In the genomic region with DNA sequence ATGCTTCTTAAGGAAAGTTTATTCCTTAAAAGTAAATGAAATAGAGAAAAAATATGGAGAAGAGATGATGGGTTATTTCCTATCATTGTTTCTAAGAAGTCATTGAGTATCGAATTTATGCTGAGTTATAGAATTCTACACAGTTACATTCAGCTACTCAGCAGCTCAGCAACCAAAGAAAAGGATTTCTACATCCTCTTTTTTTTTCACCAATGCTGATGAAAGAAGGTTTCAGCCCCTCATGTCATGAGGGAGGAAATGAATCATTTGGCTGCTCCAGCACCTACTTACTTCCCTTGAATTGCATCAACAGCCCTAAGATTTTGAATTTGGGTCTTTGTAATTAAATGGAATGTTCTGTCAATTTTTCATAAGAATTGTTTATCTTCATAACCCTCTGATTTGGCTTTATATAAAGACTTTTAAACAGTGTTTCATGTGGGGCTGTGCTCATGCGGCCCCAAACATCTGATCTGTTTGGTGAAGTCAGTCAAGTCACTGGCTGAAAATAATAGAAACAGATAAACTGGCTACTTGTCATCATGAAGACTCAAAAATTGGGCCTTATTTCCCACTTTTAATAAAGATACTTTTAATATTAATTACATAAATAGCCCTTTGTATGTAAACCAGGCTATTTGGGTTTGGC, we compare ENCODE assay signal across 8 cellular contexts. TPM values are rescaled to one million over a fixed set of nuclear protein-coding genes. Genes with fewer than 3 reads are reported as not detected.
DNase-seq lines count a peak whose midpoint lies in the region; ATAC-seq and TF ChIP-seq lines count a peak whose summit lies in the region.

No MANE protein-coding gene starts in this region.

- H3K27me3 ChIP-seq in GM06990 (replicated peaks; ENCODE audit: control insufficient read depth, insufficient read depth, low read length) (no peaks in the 10 kb centered on the region), MG63 (no peaks in the 10 kb centered on the region)
- H3K27me3 ChIP-seq in CD8-positive, alpha-beta memory T cell (ENCODE audit: insufficient read depth, low read length, poor library complexity, severe bottlenecking) = no peaks in the 10 kb centered on the region
- no peaks in the 10 kb centered on the region for H3K27me3 ChIP-seq in effector memory CD4-positive, alpha-beta T cell (replicated peaks; ENCODE audit: control insufficient read depth, insufficient read depth, low read length, poor library complexity, severe bottlenecking)

- H3K27ac ChIP-seq in epithelial cell of prostate = peak overlapping the region; percentile 83
- H3K27ac ChIP-seq in CD8-positive, alpha-beta memory T cell (ENCODE audit: low read depth, low read length) = no peak overlapping the region
- H3K27ac ChIP-seq in effector memory CD4-positive, alpha-beta T cell (ENCODE audit: insufficient read depth, low read length, poor library complexity, severe bottlenecking) = no peak overlapping the region

- H3K36me3 Mint-ChIP-seq in CD8-positive, alpha-beta memory T cell = no peaks in the 10 kb centered on the region

- peak; percentile 85 for ATAC-seq in GM21737 (IDR thresholded peaks at IDR 0.05; ENCODE audit: unreplicated experiment)
- ATAC-seq in stimulated activated naive CD8-positive, alpha-beta T cell treated with anti-CD3 and anti-CD28 coated beads, Interleukin-15, amount 100 ng/mL, for 72 hours = peak; percentile 93

- H3K36me3 ChIP-seq in GM06990 (ENCODE audit: control insufficient read depth, insufficient read depth, low read length) (no peaks in the 10 kb centered on the region), MG63 (no peaks in the 10 kb centered on the region)
- no peaks in the 10 kb centered on the region for H3K36me3 ChIP-seq in CD8-positive, alpha-beta memory T cell (ENCODE audit: insufficient read depth, low read length)
- no peaks in the 10 kb centered on the region for H3K36me3 ChIP-seq in effector memory CD4-positive, alpha-beta T cell (ENCODE audit: control insufficient read depth, insufficient read depth, low read length)

- no peaks in the 10 kb centered on the region for H3K4me1 ChIP-seq in CD8-positive, alpha-beta memory T cell (ENCODE audit: insufficient read depth, low read length)
- H3K4me1 ChIP-seq in effector memory CD4-positive, alpha-beta T cell (ENCODE audit: control insufficient read depth, insufficient read depth, low read length, poor library complexity, severe bottlenecking) = no peaks in the 10 kb centered on the region

- DNase-seq in GM06990 (ENCODE audit: extremely low read depth, insufficient read length) (peak; percentile 31), MG63 (peak; percentile 48), epithelial cell of prostate (ENCODE audit: low read depth, low spot score) (no peak), middle frontal gyrus (ENCODE audit: extremely low spot score, low spot score) (no peak)
- DNase-seq in stimulated activated naive CD8-positive, alpha-beta T cell treated with anti-CD3 and anti-CD28 coated beads, Interleukin-15, amount 100 ng/mL, for 72 hours = peak in 1 of 2 donors; percentile 16
- DNase-seq in CD8-positive, alpha-beta memory T cell = no peak
- no peak for DNase-seq in effector memory CD4-positive, alpha-beta T cell

- CTCF ChIA-PET in CD8-positive, alpha-beta memory T cell (lab: Charles Lee) = no interaction called here

- no peak for TF ChIP-seq CTCF in GM06990 (IDR thresholded peaks at IDR 0.05; ENCODE audit: insufficient read depth, low read length, poor library complexity, severe bottlenecking)

- peak overlapping the region; percentile 7 for H3K4me3 Mint-ChIP-seq in stimulated activated naive CD8-positive, alpha-beta T cell treated with anti-CD3 and anti-CD28 coated beads, Interleukin-15, amount 100 ng/mL, for 72 hours
- no peak overlapping the region for H3K4me3 Mint-ChIP-seq in CD8-positive, alpha-beta memory T cell

- POLR2A ChIA-PET in CD8-positive, alpha-beta memory T cell (lab: Charles Lee) = no interaction called here

- H3K9me3 Mint-ChIP-seq in stimulated activated naive CD8-positive, alpha-beta T cell treated with anti-CD3 and anti-CD28 coated beads, Interleukin-15, amount 100 ng/mL, for 72 hours = no peaks in the 10 kb centered on the region
- H3K9me3 Mint-ChIP-seq in CD8-positive, alpha-beta memory T cell = no peaks in the 10 kb centered on the region

- peaks cover 14% of the 10 kb centered on the region for H3K27me3 Mint-ChIP-seq in stimulated activated naive CD8-positive, alpha-beta T cell treated with anti-CD3 and anti-CD28 coated beads, Interleukin-15, amount 100 ng/mL, for 72 hours
- peaks cover 4 to 25% of the 10 kb centered on the region in 2 donors for H3K27me3 Mint-ChIP-seq in CD8-positive, alpha-beta memory T cell

- H3K27ac Mint-ChIP-seq in stimulated activated naive CD8-positive, alpha-beta T cell treated with anti-CD3 and anti-CD28 coated beads, Interleukin-15, amount 100 ng/mL, for 72 hours = peak overlapping the region; percentile 4 to 95
- H3K27ac Mint-ChIP-seq in CD8-positive, alpha-beta memory T cell = no peak overlapping the region

- H3K4me3 ChIP-seq in GM06990 (replicated peaks; ENCODE audit: low read depth, low read length) = no peak overlapping the region
- H3K4me3 ChIP-seq in MG63 = no peak overlapping the region
- no peak overlapping the region for H3K4me3 ChIP-seq in CD8-positive, alpha-beta memory T cell (ENCODE audit: low read length)
- no peak overlapping the region for H3K4me3 ChIP-seq in effector memory CD4-positive, alpha-beta T cell (ENCODE audit: insufficient read depth, low read depth, low read length, poor library complexity, severe bottlenecking)

- peaks cover 14% of the 10 kb centered on the region for H3K4me1 Mint-ChIP-seq in stimulated activated naive CD8-positive, alpha-beta T cell treated with anti-CD3 and anti-CD28 coated beads, Interleukin-15, amount 100 ng/mL, for 72 hours
- no peaks in the 10 kb centered on the region for H3K4me1 Mint-ChIP-seq in CD8-positive, alpha-beta memory T cell

- H3K9me3 ChIP-seq in MG63 = no peaks in the 10 kb centered on the region
- no peaks in the 10 kb centered on the region for H3K9me3 ChIP-seq in CD8-positive, alpha-beta memory T cell (ENCODE audit: low read length)
- H3K9me3 ChIP-seq in effector memory CD4-positive, alpha-beta T cell (ENCODE audit: control insufficient read depth, low read length) = no peaks in the 10 kb centered on the region

RNA-seq across cellular contexts. Expression of a gene that starts 18.5 kb away (rescaled TPM):
- 61.7 and 105 TPM in 2 replicates for total RNA-seq in MG63 (2014; rRNA removed; shearing (Covaris generic); ENCODE audit: low replicate concordance)
- 10 to 100 TPM; 40.0 to 42.7 TPM for total RNA-seq in CD8-positive, alpha-beta memory T cell
- 62.7 TPM for polyA plus RNA-seq in CD8-positive, alpha-beta memory T cell

Comparison
In these comparisons a context has a peak if more than half of its experiments do, and no peak if none do; other contexts are left out.
1. DNase-seq: peak in GM06990 (single experiment) and MG63 (single experiment); none in epithelial cell of prostate (single experiment), CD8-positive, alpha-beta memory T cell (0 of 5), effector memory CD4-positive, alpha-beta T cell (0 of 3) and middle frontal gyrus (single experiment).
2. H3K27ac Mint-ChIP-seq: peak in stimulated activated naive CD8-positive, alpha-beta T cell treated with anti-CD3 and anti-CD28 coated beads, Interleukin-15, amount 100 ng/mL, for 72 hours (2 of 2); none in CD8-positive, alpha-beta memory T cell (0 of 8).
3. H3K4me3 Mint-ChIP-seq: peak in stimulated activated naive CD8-positive, alpha-beta T cell treated with anti-CD3 and anti-CD28 coated beads, Interleukin-15, amount 100 ng/mL, for 72 hours (2 of 2); none in CD8-positive, alpha-beta memory T cell (0 of 7).